ENCODE assay signal across 8 cellular contexts in the genomic region with DNA sequence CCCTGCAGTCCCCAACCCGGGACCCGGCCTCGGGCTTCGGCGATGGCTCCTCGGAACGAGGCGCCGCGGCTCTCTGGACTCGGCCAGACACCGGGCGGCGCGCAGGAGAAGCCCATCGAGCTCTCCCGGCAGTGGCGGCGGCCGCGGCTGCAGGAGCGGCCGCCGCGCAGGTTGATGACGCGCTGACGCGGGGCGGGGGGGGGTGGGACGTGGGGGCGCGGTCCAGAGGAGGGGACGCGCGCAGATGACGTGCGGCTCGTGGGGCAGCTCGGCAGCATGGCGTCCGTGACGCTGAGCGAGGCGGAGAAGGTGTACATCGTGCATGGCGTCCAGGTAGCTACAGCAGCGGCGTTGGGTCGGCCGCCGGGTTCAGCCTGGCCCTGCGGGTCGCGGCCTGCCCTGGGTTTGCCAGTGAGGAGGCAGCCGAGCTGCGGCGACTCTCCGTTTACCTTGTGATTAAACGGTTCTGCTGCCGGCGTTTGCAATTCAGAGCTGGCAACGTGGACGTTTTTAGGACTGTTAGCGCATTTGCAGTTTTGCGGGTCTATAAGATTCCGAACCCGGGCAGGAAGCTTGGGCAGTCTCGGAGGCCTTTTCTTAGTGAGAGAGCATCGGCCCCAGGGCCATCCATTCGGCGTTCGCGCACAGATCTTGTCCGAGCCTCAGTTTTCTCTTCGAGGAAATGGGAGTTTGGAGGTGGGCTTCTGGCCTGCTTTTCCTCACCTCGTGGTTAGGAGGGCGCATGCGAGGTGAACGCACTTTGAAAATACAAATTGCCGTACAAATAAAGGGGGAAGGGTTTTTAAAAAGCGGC. TPM values are rescaled to one million over a fixed set of nuclear protein-coding genes. Genes with fewer than 3 reads are reported as not detected.
A peak's percentile ranks its signal among the peaks of the same experiment; 100 is the strongest.
DNase-seq lines count a peak whose midpoint lies in the region; ATAC-seq and TF ChIP-seq lines count a peak whose summit lies in the region.

EXOSC7 (plus strand) TSS at position 243 of the 814 bp plus-strand sequence; CDS start at position 277, 34 bp downstream.
A gene with protein sequence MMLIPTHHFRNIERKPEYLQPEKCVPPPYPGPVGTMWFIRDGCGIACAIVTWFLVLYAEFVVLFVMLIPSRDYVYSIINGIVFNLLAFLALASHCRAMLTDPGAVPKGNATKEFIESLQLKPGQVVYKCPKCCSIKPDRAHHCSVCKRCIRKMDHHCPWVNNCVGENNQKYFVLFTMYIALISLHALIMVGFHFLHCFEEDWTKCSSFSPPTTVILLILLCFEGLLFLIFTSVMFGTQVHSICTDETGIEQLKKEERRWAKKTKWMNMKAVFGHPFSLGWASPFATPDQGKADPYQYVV (minus strand): TSS at position 173 of the 814 bp plus-strand sequence. CDS start 16,738 bp downstream, outside the sequence.

- no TSS peak for BruUV-seq in Panc1 (replicated peaks; lab: Mats Ljungman, UMichigan)

- no peaks in the 10 kb centered on the region for H3K9me3 ChIP-seq in HUES48 (ENCODE audit: control insufficient read depth, insufficient read depth, low read length)
- H3K9me3 ChIP-seq in Panc1 (ENCODE audit: control insufficient read depth, insufficient read depth, low read depth, low read length), result no peaks in the 10 kb centered on the region
- no peaks in the 10 kb centered on the region for H3K9me3 ChIP-seq in esophagus muscularis mucosa

- TF ChIP-seq EP300 in esophagus muscularis mucosa (IDR thresholded peaks at IDR 0.05), result no peak

- H3K9ac ChIP-seq in HUES48 (ENCODE audit: low read depth, low read length), result peak within 1 kb of the TSS; percentile 98

- TF ChIP-seq POLR2A in esophagus muscularis mucosa (IDR thresholded peaks at IDR 0.05; ENCODE audit: low read depth), result peak; percentile 44

- H3K27me3 ChIP-seq in HUES48 (ENCODE audit: control insufficient read depth, insufficient read depth, low read length) (no peaks in the 10 kb centered on the region), Panc1 (ENCODE audit: control insufficient read depth, insufficient read depth, low read length) (no peaks in the 10 kb centered on the region), esophagus muscularis mucosa (no peaks in the 10 kb centered on the region)

- TF ChIP-seq CTCF in Panc1 (IDR thresholded peaks at IDR 0.05) (no peak), esophagus muscularis mucosa (IDR thresholded peaks at IDR 0.05) (no peak)

- peaks cover 12% of the 10 kb centered on the region for H3K4me1 ChIP-seq in HUES48 (ENCODE audit: control insufficient read depth, insufficient read depth, low read length)
- H3K4me1 ChIP-seq in Panc1 (ENCODE audit: control insufficient read depth, insufficient read depth, low read length), result peaks cover 9% of the 10 kb centered on the region
- peaks cover 31 to 61% (median 42%) of the 10 kb centered on the region in 4 donors for H3K4me1 ChIP-seq in esophagus muscularis mucosa

- intact Hi-C loops in Panc1 (cut with micrococcal nuclease; ENCODE audit: unreplicated experiment), result no loop called here
- intact Hi-C loops in esophagus muscularis mucosa (cut with DNase I), result loop anchor here (10.0 kb wide), 1 partner anchor 111 kb away; the partner anchor contains the start of gene TMEM42

- peak within 1 kb of the TSS; percentile 93 for H3K4me3 ChIP-seq in HUES48 (ENCODE audit: low read depth, low read length)
- peak within 1 kb of the TSS; percentile 81 to 93 for H3K4me3 ChIP-seq in Panc1 (ENCODE audit: low read depth in 2 of 2, low read length in 2 of 2)
- H3K4me3 ChIP-seq in esophagus muscularis mucosa, result peak within 1 kb of the TSS; percentile 71 to 99 (median 93)

- in situ Hi-C loops in Panc1 (cut with HindIII; ENCODE audit: low pct_unique_long_range_greater_than_20kb, low sequenced_read_pairs), result no loop called here

- POLR2A ChIA-PET in Panc1 (lab: Charles Lee), result interaction anchor here (0.6 to 1.2 kb wide), 3 partner anchors 10 to 63 kb away, joined by 3 to 13 read pairs (median 3); no protein-coding TSS in a partner anchor

- H3K27ac ChIP-seq in HUES48 (ENCODE audit: low read depth, low read length), result peak within 1 kb of the TSS; percentile 87
- peak within 1 kb of the TSS; percentile 93 for H3K27ac ChIP-seq in Panc1 (ENCODE audit: low read length)
- peak within 1 kb of the TSS; percentile 88 to 96 (median 94) for H3K27ac ChIP-seq in esophagus muscularis mucosa (replicated peaks in 1 of 4)

- CTCF ChIA-PET in Panc1 (lab: Charles Lee), result no interaction called here

- peak; percentile 99 for DNase-seq in D341Med (ENCODE audit: low spot score)
- no peak for DNase-seq in Panc1 (ENCODE audit: low read depth, low spot score)
- peak; percentile 83 to 88 for DNase-seq in activated T-cell treated with anti-CD3 and anti-CD28 coated beads, Interleukin-2, amount 50 U/mL, for 48 hours
- peak; percentile 97 for DNase-seq in esophagus muscularis mucosa (ENCODE audit: extremely low spot score)
- DNase-seq in myocyte (ENCODE audit: low read depth), result peak; percentile 87
- DNase-seq in stimulated activated CD8-positive, alpha-beta memory T cell treated with anti-CD3 and anti-CD28 coated beads, Interleukin-7, amount 100 ng/mL, for 4 hours (ENCODE audit: low read depth in 2 of 2), result peak; percentile 74 to 84

- WGBS in esophagus muscularis mucosa, result under 1% methylated on average over 33 of the region's 82 CpGs

- peaks cover 6% of the 10 kb centered on the region; the same call in 1 of the 2 replicates for H3K36me3 ChIP-seq in HUES48 (ENCODE audit: control insufficient read depth, insufficient read depth, low read length)
- H3K36me3 ChIP-seq in Panc1 (ENCODE audit: control insufficient read depth, insufficient read depth, low read length), result peaks cover 4% of the 10 kb centered on the region; the same call in 1 of the 2 replicates
- H3K36me3 ChIP-seq in esophagus muscularis mucosa, result no peaks in the 10 kb centered on the region

- ATAC-seq in GM21390 (IDR thresholded peaks at IDR 0.05; ENCODE audit: unreplicated experiment) (peak; percentile 76), Panc1 (peak; percentile 90)

RNA-seq across cellular contexts. Expression of gene EXOSC7, which starts in this region (rescaled TPM):
- 38.4 TPM for total RNA-seq in Panc1 (2021; ENCODE audit: unreplicated experiment)
- polyA plus RNA-seq in Panc1 (2012; ENCODE audit: insufficient read length), result 69.9 TPM
- total RNA-seq in esophagus muscularis mucosa, result 10 to 100 TPM; 20.8 to 35.1 (median 29.2) TPM
- 66.9 and 93.0 TPM in 2 replicates for total RNA-seq in myocyte
- 77.1 TPM for polyA plus RNA-seq in myocyte (2012)

RNA-seq across cellular contexts. Expression of the second gene that starts in this region (rescaled TPM):
- total RNA-seq in Panc1 (2021; ENCODE audit: unreplicated experiment), result 49.5 TPM
- 42.3 TPM for polyA plus RNA-seq in Panc1 (2012; ENCODE audit: insufficient read length)
- total RNA-seq in esophagus muscularis mucosa, result 10 to 100 TPM; 59.6 to 81.3 (median 72.8) TPM
- total RNA-seq in myocyte, result 60.7 and 66.0 TPM in 2 replicates
- 65.2 TPM for polyA plus RNA-seq in myocyte (2012)
